ENCODE assay signal across 8 cellular contexts in the genomic region with DNA sequence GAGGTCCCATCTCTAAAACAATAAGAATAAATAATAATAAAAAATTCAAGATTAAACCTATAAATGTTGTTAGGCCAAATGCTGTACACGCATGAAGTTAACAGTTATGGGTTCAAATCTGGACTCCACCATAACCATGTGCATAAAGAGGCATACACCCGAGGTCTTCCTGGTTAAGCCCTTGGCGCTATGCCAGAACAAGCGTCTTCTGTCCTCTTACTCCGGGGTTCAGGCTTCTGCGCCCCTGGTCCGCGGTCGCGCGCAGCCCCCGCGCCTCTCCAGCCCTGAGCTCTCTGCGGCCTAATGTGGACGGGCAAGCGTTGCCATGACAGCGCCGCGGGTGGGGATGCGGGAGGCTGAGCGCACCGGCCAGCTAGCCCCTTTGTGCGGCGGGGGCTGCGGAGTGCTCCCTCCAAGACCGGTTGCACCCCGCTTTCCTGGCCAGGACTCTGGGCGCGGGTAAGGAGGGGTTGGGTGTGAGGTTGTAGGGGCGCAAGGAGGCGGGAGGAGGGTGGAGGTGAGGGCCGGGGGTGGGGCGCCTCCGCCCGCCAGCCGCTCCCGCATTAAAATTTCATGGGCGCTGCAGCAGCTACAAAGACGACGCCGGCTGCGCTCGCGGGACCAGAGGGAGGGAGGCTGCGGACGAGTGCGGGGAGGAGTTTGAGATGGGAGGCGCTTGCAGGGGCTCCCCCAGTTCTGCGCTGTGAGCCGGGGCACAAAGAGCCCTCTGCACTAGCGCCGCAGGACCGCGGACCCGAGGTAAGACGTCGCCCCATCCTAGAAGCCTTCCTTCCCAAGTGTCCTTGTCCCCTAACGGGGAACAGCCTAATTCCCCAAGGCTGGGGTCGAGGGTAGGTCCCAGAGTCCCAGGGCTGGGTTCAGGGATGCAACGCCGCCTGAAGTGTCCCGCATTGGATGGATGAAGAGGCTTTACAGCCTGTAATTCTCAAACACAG. TPM values are rescaled to one million over a fixed set of nuclear protein-coding genes. Genes with fewer than 3 reads are reported as not detected.
DNase-seq lines count a peak whose midpoint lies in the region; ATAC-seq and TF ChIP-seq lines count a peak whose summit lies in the region.

A gene (plus strand): TSS at position 693 of the 956 bp plus-strand sequence.

- H3K4me3 Mint-ChIP-seq in activated CD4-positive, alpha-beta T cell treated with anti-CD3 and anti-CD28 coated beads for 36 hours, result peak within 1 kb of the TSS; percentile 81

- intact Hi-C loops in activated CD4-positive, alpha-beta T cell treated with anti-CD3 and anti-CD28 coated beads for 36 hours (cut with DNase I, micrococcal nuclease), result loop anchor here (1.0 to 5.0 kb wide), 2 partner anchors 65 to 145 kb away; a partner anchor contains a TSS
- intact Hi-C loops in dorsolateral prefrontal cortex (cut with DNase I), result no loop called here

- H3K36me3 ChIP-seq in HUES48 (ENCODE audit: control insufficient read depth, insufficient read depth, low read length) (peaks cover 16% of the 10 kb centered on the region), subcutaneous abdominal adipose tissue (ENCODE audit: control insufficient read depth in 5 of 5, insufficient read depth in 5 of 5, low read length in 5 of 5) (no peaks in the 10 kb centered on the region)

- POLR2A ChIA-PET in activated CD4-positive, alpha-beta T cell treated with anti-CD3 and anti-CD28 coated beads for 36 hours (lab: Charles Lee), result interaction anchor here (0.7 kb wide), 1 partner anchor 14 kb away, joined by 3 read pairs; no protein-coding TSS in a partner anchor

- H3K36me3 Mint-ChIP-seq in activated CD4-positive, alpha-beta T cell treated with anti-CD3 and anti-CD28 coated beads for 36 hours (ENCODE audit: low read depth), result no peaks in the 10 kb centered on the region

- H3K4me1 Mint-ChIP-seq in activated CD4-positive, alpha-beta T cell treated with anti-CD3 and anti-CD28 coated beads for 36 hours, result peaks cover 23% of the 10 kb centered on the region

- H3K27me3 ChIP-seq in HUES48 (ENCODE audit: control insufficient read depth, insufficient read depth, low read length) (peaks cover 9% of the 10 kb centered on the region), dorsolateral prefrontal cortex (peaks cover 0 to 70% (median 8%) of the 10 kb centered on the region in 45 donors), subcutaneous abdominal adipose tissue (ENCODE audit: control insufficient read depth in 5 of 5, insufficient read depth in 4 of 5, low read length in 5 of 5) (peaks cover 19 to 50% (median 35%) of the 10 kb centered on the region in 5 donors)

- peak within 1 kb of the TSS; percentile 87 for H3K4me3 ChIP-seq in HUES48 (ENCODE audit: low read depth, low read length)
- H3K4me3 ChIP-seq in dorsolateral prefrontal cortex, result peak within 1 kb of the TSS; percentile 21 to 77 (median 61)
- H3K4me3 ChIP-seq in subcutaneous abdominal adipose tissue (ENCODE audit: low read depth in 1 of 5, low read length in 5 of 5), result peak within 1 kb of the TSS in 3 of 5 donors; percentile 12 to 51 (median 31)

- H3K9me3 Mint-ChIP-seq in activated CD4-positive, alpha-beta T cell treated with anti-CD3 and anti-CD28 coated beads for 36 hours (ENCODE audit: low read depth), result no peaks in the 10 kb centered on the region

- ATAC-seq in activated CD4-positive, alpha-beta T cell treated with anti-CD3 and anti-CD28 coated beads for 36 hours, result peak; percentile 81
- ATAC-seq in HG02840 (IDR thresholded peaks at IDR 0.05; ENCODE audit: low FRiP score, unreplicated experiment) (no peak), GM18861 (IDR thresholded peaks at IDR 0.05; ENCODE audit: unreplicated experiment) (no peak)

- TF ChIP-seq CTCF in dorsolateral prefrontal cortex (IDR thresholded peaks at IDR 0.05 in 54 of 56, conservative IDR thresholded peaks at IDR 0.05 in 2 of 56; ENCODE audit: low read depth in 1 of 56, partially characterized antibody in 56 of 56), result no peak

- H3K9me3 ChIP-seq in HUES48 (ENCODE audit: control insufficient read depth, insufficient read depth, low read length) (no peaks in the 10 kb centered on the region), subcutaneous abdominal adipose tissue (ENCODE audit: control insufficient read depth in 5 of 5, low read length in 5 of 5) (no peaks in the 10 kb centered on the region)

- H3K4me1 ChIP-seq in HUES48 (ENCODE audit: control insufficient read depth, insufficient read depth, low read length) (peaks cover 23% of the 10 kb centered on the region), subcutaneous abdominal adipose tissue (ENCODE audit: control insufficient read depth in 5 of 5, insufficient read depth in 5 of 5, low read length in 5 of 5) (peaks cover 2 to 21% (median 18%) of the 10 kb centered on the region in 5 donors)

- peak within 1 kb of the TSS; percentile 84 for H3K9ac ChIP-seq in HUES48 (ENCODE audit: low read depth, low read length)
- H3K9ac ChIP-seq in subcutaneous abdominal adipose tissue (ENCODE audit: low read length in 5 of 5), result no peak within 1 kb of the TSS

- DNase-seq in DMS114 treated with DMSO at 0.1 percent for 48 hours (lab: John Stamatoyannopoulos, UW; ENCODE audit: unreplicated experiment) (peak; percentile 12), dorsolateral prefrontal cortex (peak; percentile 39 to 89 (median 80)), myocyte (ENCODE audit: low read depth) (peak; percentile 7)
- DNase-seq in activated CD4-positive, alpha-beta T cell treated with anti-CD3 and anti-CD28 coated beads for 36 hours, result peak; percentile 87

- peaks cover 11% of the 10 kb centered on the region for H3K27me3 Mint-ChIP-seq in activated CD4-positive, alpha-beta T cell treated with anti-CD3 and anti-CD28 coated beads for 36 hours

- H3K27ac Mint-ChIP-seq in activated CD4-positive, alpha-beta T cell treated with anti-CD3 and anti-CD28 coated beads for 36 hours, result peak within 1 kb of the TSS; percentile 82

- CTCF ChIA-PET in activated CD4-positive, alpha-beta T cell treated with anti-CD3 and anti-CD28 coated beads for 36 hours (lab: Charles Lee), result interaction anchor here (0.6 kb wide), 2 partner anchors 10 to 207 kb away, joined by 3 read pairs; no protein-coding TSS in a partner anchor

- H3K27ac ChIP-seq in HUES48 (ENCODE audit: low read depth, low read length) (peak within 1 kb of the TSS; percentile 90), dorsolateral prefrontal cortex (peak within 1 kb of the TSS in 57 of 59 donors; percentile 26 to 92 (median 74)), subcutaneous abdominal adipose tissue (ENCODE audit: low read depth, low read length) (no peak within 1 kb of the TSS)

RNA-seq across cellular contexts. Expression of the gene that starts here (rescaled TPM):
- total RNA-seq in activated CD4-positive, alpha-beta T cell treated with anti-CD3 and anti-CD28 coated beads for 36 hours, result 10 to 100 TPM; 18.5 to 19.7 TPM
- total RNA-seq in dorsolateral prefrontal cortex (100 to 1,000 TPM in 119 of 120 experiments, 10 to 100 TPM in 1; 94.5 to 482 (median 304) TPM), myocyte (0.70 and 2.5 TPM in 2 replicates)
- polyA plus RNA-seq in myocyte (2012), result 3.8 TPM

Comparison
In these comparisons a context has a peak if more than half of its experiments do, and no peak if none do; other contexts are left out.
1. DNase-seq: peak in every context shown above with its lines; median percentile 87 in activated CD4-positive, alpha-beta T cell treated with anti-CD3 and anti-CD28 coated beads for 36 hours; 80 in dorsolateral prefrontal cortex; 12 in DMS114 treated with DMSO at 0.1 percent for 48 hours; 7 in myocyte.
2. H3K4me3 ChIP-seq: peak in every context shown above with its lines; median percentile 87 in HUES48; 61 in dorsolateral prefrontal cortex; 31 in subcutaneous abdominal adipose tissue.
3. intact Hi-C loops: an anchor here in activated CD4-positive, alpha-beta T cell treated with anti-CD3 and anti-CD28 coated beads for 36 hours (1.0 to 5.0 kb wide); none called in dorsolateral prefrontal cortex.